Comparison of ENCODE assay signal across 8 cellular contexts in the genomic region with DNA sequence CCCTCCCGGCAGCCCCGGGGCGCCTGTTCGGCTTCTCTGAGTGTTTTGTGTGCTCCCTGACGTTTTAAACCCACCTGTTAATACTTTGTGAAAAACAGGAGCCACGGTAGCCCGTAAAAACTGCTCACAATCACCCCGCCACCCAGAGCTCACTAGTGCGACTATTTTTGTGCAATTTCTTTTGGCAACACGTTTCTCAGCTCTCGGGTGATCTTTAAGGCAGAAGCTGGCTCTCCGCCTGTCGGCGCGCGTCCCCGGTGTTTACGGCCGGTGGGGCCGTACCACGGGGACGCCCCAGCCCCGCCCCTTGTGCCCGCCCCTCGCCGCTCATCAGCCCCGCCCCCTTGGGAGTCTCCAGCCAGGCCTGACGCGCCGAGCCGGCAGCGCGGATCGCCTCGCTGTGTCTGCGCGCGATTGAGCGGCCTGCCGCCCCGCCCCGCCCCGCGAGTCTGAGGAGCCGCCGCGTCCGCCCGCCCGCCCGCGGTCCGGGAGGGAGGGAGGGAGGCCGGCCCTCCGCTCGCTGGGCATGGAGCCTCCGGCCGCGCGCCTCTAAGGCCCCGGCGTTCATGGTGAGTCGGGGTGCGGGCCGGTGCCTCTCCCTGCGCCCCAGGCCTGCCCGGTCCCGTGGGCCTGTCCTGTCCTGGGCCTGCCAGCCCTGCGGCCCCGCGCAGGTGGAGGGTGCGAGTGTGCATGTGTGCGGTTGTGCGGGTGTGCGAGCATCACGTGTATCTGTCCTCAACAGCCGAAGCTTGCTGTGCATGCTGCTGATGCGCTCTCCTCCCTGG. TPM values are rescaled to one million over a fixed set of nuclear protein-coding genes. Genes with fewer than 3 reads are reported as not detected.
A peak's percentile ranks its signal among the peaks of the same experiment; 100 is the strongest.
DNase-seq lines count a peak whose midpoint lies in the region; ATAC-seq, FAIRE-seq and TF ChIP-seq lines count a peak whose summit lies in the region.

No MANE protein-coding gene starts in this region.

- peak overlapping the region; percentile 84 for H3K9ac ChIP-seq in HepG2 (ENCODE audit: insufficient read depth, low read depth, low read length)

- peak overlapping the region; percentile 97 for H3K27ac Mint-ChIP-seq in activated CD4-positive, alpha-beta T cell treated with anti-CD3 and anti-CD28 coated beads, Interleukin-2, amount 10 ng/mL, durations not matched to agents 7 days and 5 days

- TF ChIP-seq CTCF in coronary artery (IDR thresholded peaks at IDR 0.05) (no peak), HepG2 (CRISPR knock-in tag; IDR thresholded peaks at IDR 0.05) (peak; percentile 23; the same call in 1 of the 2 replicates)

- POLR2A ChIA-PET in activated CD4-positive, alpha-beta T cell treated with anti-CD3 and anti-CD28 coated beads, Interleukin-2, amount 10 ng/mL, durations not matched to agents 7 days and 5 days (lab: Charles Lee), result interaction anchor here (0.7 to 1.2 kb wide), 2 partner anchors 56 to 806 kb away, joined by 3 to 4 read pairs; a partner anchor contains a TSS
- POLR2A ChIA-PET in HepG2 (lab: Yijun Ruan, JAX), result interaction anchor here (0.6 to 2.6 kb wide), 19 partner anchors 17 to 313 kb away, joined by 3 to 18 read pairs (median 4); a partner anchor contains a TSS

- DNase-seq in C1 segment of cervical spinal cord (lab: John Stamatoyannopoulos, UW) (peak; percentile 65 to 97 (median 91)), GM19240 (ENCODE audit: insufficient read length, low spot score) (peak; percentile 90), NCI-H526 (lab: John Stamatoyannopoulos, UW) (peak; percentile 81 to 98), coronary artery (ENCODE audit: low spot score) (peak; percentile 95), HepG2 (ENCODE audit: low spot score) (peak; percentile 81)
- DNase-seq in activated CD4-positive, alpha-beta T cell treated with anti-CD3 and anti-CD28 coated beads, Interleukin-2, amount 10 ng/mL, durations not matched to agents 7 days and 5 days, result peak; percentile 93
- DNase-seq in stimulated activated CD4-positive, alpha-beta T cell treated with anti-CD3 and anti-CD28 coated beads, Interleukin-2, amount 100 ng/mL, for 4 hours (ENCODE audit: low read depth), result peak; percentile 90

- H3K27me3 Mint-ChIP-seq in activated CD4-positive, alpha-beta T cell treated with anti-CD3 and anti-CD28 coated beads, Interleukin-2, amount 10 ng/mL, durations not matched to agents 7 days and 5 days, result no peaks in the 10 kb centered on the region

- H3K4me1 ChIP-seq in HepG2 (ENCODE audit: insufficient read depth, low read length), result peaks cover 53% of the 10 kb centered on the region

- in situ Hi-C loops in HepG2 (cut with HindIII; ENCODE audit: extremely low pct_ligation_motif_present, low pct_unique_long_range_greater_than_20kb), result no loop called here

- ATAC-seq in HG03457 (IDR thresholded peaks at IDR 0.05; ENCODE audit: unreplicated experiment) (peak; percentile 56), HepG2 (peak; percentile 84)

- peaks cover 29% of the 10 kb centered on the region for H3K36me3 Mint-ChIP-seq in activated CD4-positive, alpha-beta T cell treated with anti-CD3 and anti-CD28 coated beads, Interleukin-2, amount 10 ng/mL, durations not matched to agents 7 days and 5 days (ENCODE audit: low read depth)

- peaks cover 77% of the 10 kb centered on the region for H3K4me1 Mint-ChIP-seq in activated CD4-positive, alpha-beta T cell treated with anti-CD3 and anti-CD28 coated beads, Interleukin-2, amount 10 ng/mL, durations not matched to agents 7 days and 5 days

- H3K27ac ChIP-seq in coronary artery (peak overlapping the region; percentile 82 to 91), HepG2 (ENCODE audit: extremely low read length, insufficient read depth, low read length) (peak overlapping the region; percentile 80)

- 0% methylated on average over 10 of the region's 78 CpGs for WGBS in HepG2 (ENCODE audit: low lambda C conversion rate)

- peak; percentile 48 to 62; a peak in 2 of 4 replicates for TF ChIP-seq POLR2A in HepG2 (IDR thresholded peaks at IDR 0.05; ENCODE audit: insufficient read depth in 1 of 2, low read depth in 2 of 2, low read length in 2 of 2)

- H3K4me2 ChIP-seq in HepG2 (ENCODE audit: low read depth, low read length), result peak overlapping the region; percentile 99

- FAIRE-seq in HepG2 (lab: Jason Lieb, UNC), result peak; percentile 18

- CTCF ChIA-PET in activated CD4-positive, alpha-beta T cell treated with anti-CD3 and anti-CD28 coated beads, Interleukin-2, amount 10 ng/mL, durations not matched to agents 7 days and 5 days (lab: Charles Lee), result interaction anchor here (0.8 to 1.6 kb wide), 6 partner anchors 11 to 87 kb away, joined by 3 to 6 read pairs (median 4); a partner anchor contains a TSS
- CTCF ChIA-PET in HepG2 (lab: Yijun Ruan, JAX; ENCODE audit: low intra/inter-chr PET ratio, low total read pairs), result no interaction called here

- intact Hi-C loops in HepG2 (cut with micrococcal nuclease; ENCODE audit: unreplicated experiment), result loop anchor here (2.0 to 5.0 kb wide), 3 partner anchors 78 to 94 kb away; a partner anchor contains a TSS

- H3K27me3 ChIP-seq in HepG2 (ENCODE audit: control insufficient read depth in 1 of 2, insufficient read depth in 2 of 2, low read length in 2 of 2), result no peaks in the 10 kb centered on the region; a peak in 1 of 5 replicates

- H2AFZ ChIP-seq in HepG2 (ENCODE audit: low read length), result no peak overlapping the region

- H3K79me2 ChIP-seq in HepG2 (ENCODE audit: insufficient read depth, low read length), result peaks cover 69% of the 10 kb centered on the region

- no peaks in the 10 kb centered on the region for H3K9me3 Mint-ChIP-seq in activated CD4-positive, alpha-beta T cell treated with anti-CD3 and anti-CD28 coated beads, Interleukin-2, amount 10 ng/mL, durations not matched to agents 7 days and 5 days

- TF ChIP-seq EP300 in HepG2 (IDR thresholded peaks at IDR 0.05; ENCODE audit: low read depth in 2 of 2, low read length in 2 of 2) (no peak; a peak in 1 of 4 replicates), HepG2 (CRISPR knock-in tag; IDR thresholded peaks at IDR 0.05; ENCODE audit: borderline replicate concordance) (no peak)

- no TSS peak for BruUV-seq in HepG2 (replicated peaks; lab: Mats Ljungman, UMichigan)

- H3K9me3 ChIP-seq in HepG2 (ENCODE audit: low read length), result no peaks in the 10 kb centered on the region

- H3K4me3 ChIP-seq in coronary artery, result peak overlapping the region; percentile 87
- H3K4me3 ChIP-seq in HepG2 (replicated peaks in 1 of 3; ENCODE audit: insufficient read depth in 1 of 3, low read depth in 2 of 3, low read length in 3 of 3), result peak overlapping the region; percentile 82 to 92 (median 88)

- H4K20me1 ChIP-seq in HepG2 (ENCODE audit: insufficient read depth, low read length), result peaks cover 39% of the 10 kb centered on the region

- H3K4me3 Mint-ChIP-seq in activated CD4-positive, alpha-beta T cell treated with anti-CD3 and anti-CD28 coated beads, Interleukin-2, amount 10 ng/mL, durations not matched to agents 7 days and 5 days, result peak overlapping the region; percentile 94

- no peak for TF ChIP-seq RAD21 in HepG2 (CRISPR knock-in tag; IDR thresholded peaks at IDR 0.05)

- peaks cover 0 to 15% of the 10 kb centered on the region in 2 experiments; a peak in 3 of 5 replicates for H3K36me3 ChIP-seq in HepG2 (replicated peaks in 1 of 2; ENCODE audit: control insufficient read depth in 1 of 2, insufficient read depth in 2 of 2, low read length in 2 of 2)

TF ChIP-seq in HepG2, 621 proteins besides CTCF, POLR2A, EP300 and RAD21 (continues in another document):
- no peak for TF ChIP-seq NR1H2 (CRISPR knock-in tag; IDR thresholded peaks at IDR 0.05; ENCODE audit: borderline replicate concordance, low read depth)
- TF ChIP-seq ELF1 (CRISPR knock-in tag; IDR thresholded peaks at IDR 0.05), result no peak
- TF ChIP-seq ZNF589 (CRISPR knock-in tag; conservative IDR thresholded peaks at IDR 0.05), result no peak
- TF ChIP-seq SOX5 (CRISPR knock-in tag; IDR thresholded peaks at IDR 0.05; ENCODE audit: borderline replicate concordance), result 0 out of 2 replicates have a peak, but pooled peaks have one; percentile 7
- TF ChIP-seq, protein P1, sequence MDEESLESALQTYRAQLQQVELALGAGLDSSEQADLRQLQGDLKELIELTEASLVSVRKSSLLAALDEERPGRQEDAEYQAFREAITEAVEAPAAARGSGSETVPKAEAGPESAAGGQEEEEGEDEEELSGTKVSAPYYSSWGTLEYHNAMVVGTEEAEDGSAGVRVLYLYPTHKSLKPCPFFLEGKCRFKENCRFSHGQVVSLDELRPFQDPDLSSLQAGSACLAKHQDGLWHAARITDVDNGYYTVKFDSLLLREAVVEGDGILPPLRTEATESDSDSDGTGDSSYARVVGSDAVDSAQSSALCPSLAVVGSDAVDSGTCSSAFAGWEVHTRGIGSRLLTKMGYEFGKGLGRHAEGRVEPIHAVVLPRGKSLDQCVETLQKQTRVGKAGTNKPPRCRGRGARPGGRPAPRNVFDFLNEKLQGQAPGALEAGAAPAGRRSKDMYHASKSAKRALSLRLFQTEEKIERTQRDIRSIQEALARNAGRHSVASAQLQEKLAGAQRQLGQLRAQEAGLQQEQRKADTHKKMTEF (CRISPR knock-in tag; IDR thresholded peaks at IDR 0.05), result peak; percentile 49

RNA-seq across cellular contexts. Expression of a gene that starts 56.2 kb away (rescaled TPM):
- total RNA-seq in activated CD4-positive, alpha-beta T cell treated with anti-CD3 and anti-CD28 coated beads, Interleukin-2, amount 10 ng/mL, durations not matched to agents 7 days and 5 days, result 10 to 100 TPM; 25.5 to 26.1 TPM
- 8.6 and 8.9 TPM in 2 replicates for total RNA-seq in HepG2 (2016; rRNA removed; fragmentation: Illumina TruSeq; extraction: Trizol)
- total RNA-seq in HepG2 (2016; cell fraction: cytosol; rRNA removed; fragmentation: Illumina TruSeq; extraction: Trizol; ENCODE audit: low read depth), result 2.2 and 3.1 TPM in 2 replicates
- 7.2 and 8.0 TPM in 2 replicates for total RNA-seq in HepG2 (2016; cell fraction: insoluble cytoplasmic fraction; rRNA removed; fragmentation: Illumina TruSeq; extraction: Trizol)
- total RNA-seq in HepG2 (2016; cell fraction: membrane; rRNA removed; fragmentation: Illumina TruSeq; extraction: Trizol), result 11.2 and 13.1 TPM in 2 replicates
- total RNA-seq in HepG2 (2016; cell fraction: nucleus; rRNA removed; fragmentation: Illumina TruSeq; extraction: Trizol), result 5.6 and 5.9 TPM in 2 replicates
- 4.6 and 5.1 TPM in 2 replicates for polyA plus RNA-seq in HepG2 (2011; rRNA removed)
- polyA plus RNA-seq in HepG2 (2011; cell fraction: cytosol; rRNA removed), result 5.0 and 5.2 TPM in 2 replicates
- 5.8 and 6.6 TPM in 2 replicates for polyA plus RNA-seq in HepG2 (2011; cell fraction: nucleus; rRNA removed)
- 8.0 and 9.4 TPM in 2 replicates for polyA plus RNA-seq in HepG2 (2012)
- polyA plus RNA-seq in HepG2 (2016; cell fraction: cytosol; fragmentation: Illumina TruSeq; extraction: Trizol; ENCODE audit: low read depth), result 2.2 and 2.7 TPM in 2 replicates
- 10.4 and 13.0 TPM in 2 replicates for polyA plus RNA-seq in HepG2 (2016; cell fraction: insoluble cytoplasmic fraction; fragmentation: Illumina TruSeq; extraction: Trizol; ENCODE audit: low read depth)
- 8.6 and 9.7 TPM in 2 replicates for polyA plus RNA-seq in HepG2 (2016; cell fraction: membrane; fragmentation: Illumina TruSeq; extraction: Trizol; ENCODE audit: low read depth)
- polyA plus RNA-seq in HepG2 (2016; cell fraction: nucleus; fragmentation: Illumina TruSeq; extraction: Trizol; ENCODE audit: insufficient read depth, low read depth), result 10.6 and 12.8 TPM in 2 replicates
- polyA minus RNA-seq in HepG2 (2011; rRNA and poly(A)+ RNA removed; ENCODE audit: low replicate concordance), result 6.9 and 14.2 TPM in 2 replicates
- polyA minus RNA-seq in HepG2 (2011; cell fraction: cytosol; rRNA and poly(A)+ RNA removed), result 3.9 and 5.1 TPM in 2 replicates
- polyA minus RNA-seq in HepG2 (2011; cell fraction: nucleus; rRNA and poly(A)+ RNA removed), result 5.9 and 6.6 TPM in 2 replicates

Comparison
In these comparisons a context has a peak if more than half of its experiments do, and no peak if none do; other contexts are left out.
1. Peak in every context shown above with its lines: DNase-seq, ATAC-seq, H3K4me3 ChIP-seq and H3K27ac ChIP-seq.